In genomic region chr17:65627892-65628622, GRCh38 we compare ENCODE assay signal across 10 cellular contexts.
DNase-seq lines count a peak whose midpoint lies in the region; ATAC-seq and TF ChIP-seq lines count a peak whose summit lies in the region.
"Had no signal": no experiment of that assay in that cellular context is flagged by ENCODE, and none has a peak within 500 bp of the region (broad histone marks: within the 10 kb centered on the region; RNA-seq: fewer than 3 reads in every experiment).

No MANE protein-coding gene starts in this region.

- no peaks in the 10 kb centered on the region for H3K9me3 ChIP-seq in upper lobe of left lung
- H3K9me3 ChIP-seq: ascending aorta had no signal

- intact Hi-C loops in Right ventricle myocardium inferior (cut with DNase I): no loop called here

- H3K9me3 Mint-ChIP-seq in activated naive CD4-positive, alpha-beta T cell treated with anti-CD3 and anti-CD28 coated beads, Interleukin-2, amount 50 U/mL, for 72 hours: no peaks in the 10 kb centered on the region

- peak; percentile 95 for DNase-seq in LHCN-M2 (ENCODE audit: low read depth)
- peak; percentile 89 for DNase-seq in SHP77 treated with DMSO at 0.1 percent for 48 hours (lab: John Stamatoyannopoulos, UW)
- peak; percentile 8 for DNase-seq in hepatic stellate cell (ENCODE audit: low spot score)
- DNase-seq in upper lobe of left lung: peak in 1 of 2 donors; percentile 38
- no peak for DNase-seq in Right ventricle myocardium inferior (ENCODE audit: missing footprints)
- DNase-seq in activated naive CD4-positive, alpha-beta T cell treated with anti-CD3 and anti-CD28 coated beads, Interleukin-2, amount 50 U/mL, for 72 hours (ENCODE audit: low spot score in 2 of 2): no peak

- no peak overlapping the region for H3K4me3 ChIP-seq in upper lobe of left lung
- H3K4me3 ChIP-seq: neural progenitor cell had no signal

- no peaks in the 10 kb centered on the region for H3K36me3 ChIP-seq in upper lobe of left lung
- H3K36me3 ChIP-seq: ascending aorta, neural progenitor cell had no signal

- TF ChIP-seq EP300 in upper lobe of left lung (IDR thresholded peaks at IDR 0.05): no peak

- TF ChIP-seq POLR2A in upper lobe of left lung (IDR thresholded peaks at IDR 0.05): no peak

- no peaks in the 10 kb centered on the region for H3K27me3 ChIP-seq in upper lobe of left lung
- H3K27me3 ChIP-seq: ascending aorta, neural progenitor cell had no signal

- H3K27ac ChIP-seq in upper lobe of left lung: peak overlapping the region in 1 of 4 donors; percentile 13
- H3K27ac ChIP-seq: neural progenitor cell had no signal

- TF ChIP-seq CTCF in upper lobe of left lung (IDR thresholded peaks at IDR 0.05): no peak

- peak; percentile 34 to 45 for ATAC-seq in upper lobe of left lung (ENCODE audit: low FRiP score in 2 of 2)
- no peak for ATAC-seq in GM18858 (IDR thresholded peaks at IDR 0.05; ENCODE audit: unreplicated experiment)
- ATAC-seq in Right ventricle myocardium inferior: no peak
- no peak for ATAC-seq in GM19452 (IDR thresholded peaks at IDR 0.05; ENCODE audit: unreplicated experiment)
- ATAC-seq in activated naive CD4-positive, alpha-beta T cell treated with anti-CD3 and anti-CD28 coated beads, Interleukin-2, amount 50 U/mL, for 72 hours: no peak

- H3K36me3 Mint-ChIP-seq in activated naive CD4-positive, alpha-beta T cell treated with anti-CD3 and anti-CD28 coated beads, Interleukin-2, amount 50 U/mL, for 72 hours: no peaks in the 10 kb centered on the region

- 80 to 89% methylated on average over 16 of the region's 16 CpGs for WGBS in upper lobe of left lung, 2 donors

- H3K27ac Mint-ChIP-seq in activated naive CD4-positive, alpha-beta T cell treated with anti-CD3 and anti-CD28 coated beads, Interleukin-2, amount 50 U/mL, for 72 hours: no peak overlapping the region

- H3K4me1 ChIP-seq in upper lobe of left lung: no peaks in the 10 kb centered on the region
- H3K4me1 ChIP-seq: neural progenitor cell had no signal

Comparison
In these comparisons a context has a peak if more than half of its experiments do, and no peak if none do; other contexts are left out.
1. DNase-seq: peak in LHCN-M2 (single experiment), SHP77 treated with DMSO at 0.1 percent for 48 hours (single experiment) and hepatic stellate cell (single experiment); none in Right ventricle myocardium inferior (single experiment) and activated naive CD4-positive, alpha-beta T cell treated with anti-CD3 and anti-CD28 coated beads, Interleukin-2, amount 50 U/mL, for 72 hours (0 of 2).
2. ATAC-seq: peak in upper lobe of left lung (2 of 2); none in GM18858 (single experiment), Right ventricle myocardium inferior (single experiment), GM19452 (single experiment) and activated naive CD4-positive, alpha-beta T cell treated with anti-CD3 and anti-CD28 coated beads, Interleukin-2, amount 50 U/mL, for 72 hours (0 of 2).